In genomic region chr1:222048030-222048632, GRCh38 we compare ENCODE assay signal across 8 cellular contexts.
DNase-seq lines count a peak whose midpoint lies in the region; ATAC-seq and TF ChIP-seq lines count a peak whose summit lies in the region.

No MANE protein-coding gene starts in this region.

- H3K27me3 ChIP-seq in HAP-1 (ENCODE audit: low read depth) = no peaks in the 10 kb centered on the region

- DNase-seq in GM12864 (ENCODE audit: low read depth) (peak; percentile 21), fibroblast of peridontal ligament (ENCODE audit: extremely low read depth) (peak; percentile 68), occipital lobe (lab: John Stamatoyannopoulos, UW) (no peak), HAP-1 (ENCODE audit: low spot score in 2 of 2) (no peak)
- DNase-seq in stimulated activated CD8-positive, alpha-beta memory T cell treated with anti-CD3 and anti-CD28 coated beads, Interleukin-4, amount 100 ng/mL, for 48 hours = no peak
- no peak for DNase-seq in activated T-cell treated with anti-CD3 and anti-CD28 coated beads, Interleukin-2, amount 50 U/mL, for 48 hours

- H3K9me3 ChIP-seq in KOPT-K1 (ENCODE audit: insufficient read depth, low read length, poor library complexity, severe bottlenecking) (no peaks in the 10 kb centered on the region), HAP-1 (no peaks in the 10 kb centered on the region)

- H3K4me3 ChIP-seq in GM12864 (ENCODE audit: low read depth, low read length) = no peak overlapping the region
- no peak overlapping the region for H3K4me3 ChIP-seq in HAP-1

- no peaks in the 10 kb centered on the region for H3K36me3 ChIP-seq in KOPT-K1 (ENCODE audit: insufficient read depth, low read length)
- no peaks in the 10 kb centered on the region for H3K36me3 ChIP-seq in HAP-1 (replicated peaks)

- TF ChIP-seq CTCF in GM12864 (IDR thresholded peaks at IDR 0.05; ENCODE audit: low read depth, low read length, missing control alignments) = no peak

- ATAC-seq in GM21737 (IDR thresholded peaks at IDR 0.05; ENCODE audit: unreplicated experiment) = peak; percentile 68

- H3K4me1 ChIP-seq in HAP-1 = no peaks in the 10 kb centered on the region

- in situ Hi-C loops in HAP-1 (cut with MboI; ENCODE audit: low sequenced_read_pairs) = no loop called here

- H3K27ac ChIP-seq in KOPT-K1 (ENCODE audit: low read depth, low read length, poor library complexity, severe bottlenecking) = peak overlapping the region; percentile 18

Comparison
In these comparisons a context has a peak if more than half of its experiments do, and no peak if none do; other contexts are left out.
1. DNase-seq: peak in GM12864 (single experiment) and fibroblast of peridontal ligament (single experiment); none in occipital lobe (single experiment), HAP-1 (0 of 2), stimulated activated CD8-positive, alpha-beta memory T cell treated with anti-CD3 and anti-CD28 coated beads, Interleukin-4, amount 100 ng/mL, for 48 hours (single experiment) and activated T-cell treated with anti-CD3 and anti-CD28 coated beads, Interleukin-2, amount 50 U/mL, for 48 hours (0 of 2).